11 cellular contexts compared by ENCODE assay signal in the genomic region with DNA sequence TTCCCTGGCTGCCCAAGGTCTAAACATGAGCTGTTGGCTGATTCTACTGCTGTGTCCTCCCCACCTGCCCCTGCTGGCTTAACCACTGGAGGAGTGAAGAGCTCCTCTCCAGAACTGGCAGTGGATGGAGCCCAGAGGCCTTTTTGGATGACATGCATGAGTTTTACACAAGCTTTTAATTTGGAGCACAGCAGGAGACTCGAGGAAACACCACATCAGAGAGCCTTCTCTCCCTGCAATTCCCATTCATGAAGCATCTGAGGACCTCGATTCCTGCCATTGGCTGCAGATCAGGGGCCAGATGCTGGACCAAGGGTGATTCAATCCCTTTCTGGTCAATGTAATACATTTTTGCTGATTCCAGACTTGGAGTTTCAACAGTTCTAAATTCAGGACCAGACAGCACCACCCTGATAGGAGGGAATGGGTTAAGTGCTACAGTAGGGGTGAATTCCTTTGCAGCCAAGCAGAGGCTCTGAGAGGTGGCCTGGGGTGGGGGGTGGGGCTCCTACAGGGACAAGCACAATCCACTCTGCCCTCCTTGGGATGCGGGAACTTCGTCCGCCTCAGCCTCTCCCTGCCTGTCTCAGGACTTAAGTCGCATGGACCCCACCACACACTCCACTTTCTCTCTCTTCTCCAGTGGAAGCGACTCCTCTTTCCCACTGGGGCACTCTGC. TPM values are rescaled to one million over a fixed set of nuclear protein-coding genes. Genes with fewer than 3 reads are reported as not detected.
DNase-seq lines count a peak whose midpoint lies in the region; ATAC-seq, FAIRE-seq and TF ChIP-seq lines count a peak whose summit lies in the region.
"Had no signal": no experiment of that assay in that cellular context is flagged by ENCODE, and none has a peak within 500 bp of the region (broad histone marks: within the 10 kb centered on the region; RNA-seq: fewer than 3 reads in every experiment).

No MANE protein-coding gene starts in this region.

- TF ChIP-seq CTCF in astrocyte (IDR thresholded peaks at IDR 0.05; ENCODE audit: insufficient read depth, low read depth, low read length) (no peak), left ventricle myocardium inferior (IDR thresholded peaks at IDR 0.05; ENCODE audit: borderline replicate concordance) (no peak)

- H3K79me2 ChIP-seq in astrocyte (ENCODE audit: insufficient read depth, low read length), result peaks cover 31% of the 10 kb centered on the region

- H3K4me1 Mint-ChIP-seq in astrocyte (ENCODE audit: low read depth, unreplicated experiment), result peaks cover 52% of the 10 kb centered on the region
- no peaks in the 10 kb centered on the region for H3K4me1 Mint-ChIP-seq in stimulated activated effector memory CD8-positive, alpha-beta T cell treated with anti-CD3 and anti-CD28 coated beads, Interleukin-12 subunit alpha, Interleukin-12 subunit beta, amount 100 ng/mL, for 72 hours
- H3K4me1 Mint-ChIP-seq: activated CD4-positive, alpha-beta memory T cell treated with anti-CD3 and anti-CD28 coated beads, Interleukin-2, amount 10 ng/mL, durations not matched to agents 7 days and 5 days had no signal

- H3K4me3 Mint-ChIP-seq in astrocyte (ENCODE audit: unreplicated experiment), result peak overlapping the region; percentile 85
- no peak overlapping the region for H3K4me3 Mint-ChIP-seq in stimulated activated effector memory CD8-positive, alpha-beta T cell treated with anti-CD3 and anti-CD28 coated beads, Interleukin-12 subunit alpha, Interleukin-12 subunit beta, amount 100 ng/mL, for 72 hours
- H3K4me3 Mint-ChIP-seq: activated CD4-positive, alpha-beta memory T cell treated with anti-CD3 and anti-CD28 coated beads, Interleukin-2, amount 10 ng/mL, durations not matched to agents 7 days and 5 days had no signal

- H2AFZ ChIP-seq in astrocyte (ENCODE audit: low read depth, low read length), result peak overlapping the region; percentile 54

- H3K4me1 ChIP-seq in astrocyte (ENCODE audit: insufficient read depth, low read length) (peaks cover 24% of the 10 kb centered on the region), left ventricle myocardium inferior (peaks cover 50% of the 10 kb centered on the region)

- H3K9me3 ChIP-seq in astrocyte (ENCODE audit: insufficient read depth, low read depth, low read length) (no peaks in the 10 kb centered on the region), left ventricle myocardium inferior (replicated peaks) (no peaks in the 10 kb centered on the region)

- H3K27me3 ChIP-seq in astrocyte (ENCODE audit: insufficient read depth, low read length) (peaks cover 18% of the 10 kb centered on the region), left ventricle myocardium inferior (ENCODE audit: low read depth) (peaks cover 9% of the 10 kb centered on the region)

- peak overlapping the region; percentile 100 for H3K27ac Mint-ChIP-seq in astrocyte (ENCODE audit: unreplicated experiment)
- peak overlapping the region; percentile 26 for H3K27ac Mint-ChIP-seq in stimulated activated effector memory CD8-positive, alpha-beta T cell treated with anti-CD3 and anti-CD28 coated beads, Interleukin-12 subunit alpha, Interleukin-12 subunit beta, amount 100 ng/mL, for 72 hours
- H3K27ac Mint-ChIP-seq: activated CD4-positive, alpha-beta memory T cell treated with anti-CD3 and anti-CD28 coated beads, Interleukin-2, amount 10 ng/mL, durations not matched to agents 7 days and 5 days had no signal

- peak overlapping the region; percentile 85 for H3K27ac ChIP-seq in astrocyte (ENCODE audit: low read depth, low read length)
- H3K27ac ChIP-seq in left ventricle myocardium inferior (replicated peaks), result peak overlapping the region; percentile 73

- H4K20me1 ChIP-seq in astrocyte (ENCODE audit: insufficient read depth, low read length), result no peaks in the 10 kb centered on the region

- H3K9me3 Mint-ChIP-seq in astrocyte (ENCODE audit: unreplicated experiment), result no peaks in the 10 kb centered on the region
- no peaks in the 10 kb centered on the region for H3K9me3 Mint-ChIP-seq in stimulated activated effector memory CD8-positive, alpha-beta T cell treated with anti-CD3 and anti-CD28 coated beads, Interleukin-12 subunit alpha, Interleukin-12 subunit beta, amount 100 ng/mL, for 72 hours
- H3K9me3 Mint-ChIP-seq: activated CD4-positive, alpha-beta memory T cell treated with anti-CD3 and anti-CD28 coated beads, Interleukin-2, amount 10 ng/mL, durations not matched to agents 7 days and 5 days had no signal

- FAIRE-seq in astrocyte (lab: Jason Lieb, UNC), result peak; percentile 70

- ATAC-seq in stimulated activated effector memory CD8-positive, alpha-beta T cell treated with anti-CD3 and anti-CD28 coated beads, Interleukin-12 subunit alpha, Interleukin-12 subunit beta, amount 100 ng/mL, for 72 hours, result no peak
- no peak for ATAC-seq in GM19351 (IDR thresholded peaks at IDR 0.05; ENCODE audit: unreplicated experiment)
- ATAC-seq in GM21576 (IDR thresholded peaks at IDR 0.05; ENCODE audit: unreplicated experiment), result no peak

- H3K36me3 ChIP-seq in astrocyte (ENCODE audit: insufficient read depth, low read length) (no peaks in the 10 kb centered on the region), left ventricle myocardium inferior (no peaks in the 10 kb centered on the region)

- peaks cover 2% of the 10 kb centered on the region for H3K36me3 Mint-ChIP-seq in astrocyte (ENCODE audit: low read depth, unreplicated experiment)
- H3K36me3 Mint-ChIP-seq in stimulated activated effector memory CD8-positive, alpha-beta T cell treated with anti-CD3 and anti-CD28 coated beads, Interleukin-12 subunit alpha, Interleukin-12 subunit beta, amount 100 ng/mL, for 72 hours, result no peaks in the 10 kb centered on the region

- H3K4me3 ChIP-seq in astrocyte (ENCODE audit: insufficient read depth, low read depth, low read length) (no peak overlapping the region), left ventricle myocardium inferior (peak overlapping the region; percentile 52)

- intact Hi-C loops in left ventricle myocardium inferior (cut with micrococcal nuclease), result no loop called here

- peak overlapping the region; percentile 90 for H3K4me2 ChIP-seq in astrocyte (ENCODE audit: low read length)

- no peaks in the 10 kb centered on the region for H3K27me3 Mint-ChIP-seq in astrocyte (ENCODE audit: low read depth, unreplicated experiment)

- DNase-seq in GM03348 (ENCODE audit: low spot score) (peak; percentile 80), astrocyte (ENCODE audit: low read depth) (peak; percentile 38), left ventricle myocardium inferior (no peak), NCI-H446 treated with DMSO at 0.1 percent for 48 hours (lab: John Stamatoyannopoulos, UW) (no peak), superior temporal gyrus (ENCODE audit: extremely low spot score) (no peak)
- no peak for DNase-seq in stimulated activated effector memory CD8-positive, alpha-beta T cell treated with anti-CD3 and anti-CD28 coated beads, Interleukin-12 subunit alpha, Interleukin-12 subunit beta, amount 100 ng/mL, for 72 hours (ENCODE audit: low spot score in 2 of 2)
- DNase-seq: activated CD4-positive, alpha-beta memory T cell treated with anti-CD3 and anti-CD28 coated beads, Interleukin-2, amount 10 ng/mL, durations not matched to agents 7 days and 5 days; MM.1S; OCI-M1 had no signal

- H3K9ac ChIP-seq in astrocyte (ENCODE audit: low read length), result peak overlapping the region; percentile 82

RNA-seq across cellular contexts. Expression of a gene that starts 0.6 kb away (rescaled TPM):
- 8.8 and 9.2 TPM in 2 replicates for total RNA-seq in astrocyte
- total RNA-seq in left ventricle myocardium inferior, result 4.7 TPM
- total RNA-seq: activated CD4-positive, alpha-beta memory T cell treated with anti-CD3 and anti-CD28 coated beads, Interleukin-2, amount 10 ng/mL, durations not matched to agents 7 days and 5 days had no signal

RNA-seq across cellular contexts. Expression of a gene that starts 1.6 kb away (rescaled TPM):
- 4.6 and 6.4 TPM in 2 replicates for total RNA-seq in astrocyte
- total RNA-seq in left ventricle myocardium inferior, result not detected
- total RNA-seq: activated CD4-positive, alpha-beta memory T cell treated with anti-CD3 and anti-CD28 coated beads, Interleukin-2, amount 10 ng/mL, durations not matched to agents 7 days and 5 days had no signal

RNA-seq across cellular contexts. Expression of a gene that starts 6.2 kb away (rescaled TPM):
- 0.22 and 0.27 TPM in 2 replicates for total RNA-seq in astrocyte
- total RNA-seq in left ventricle myocardium inferior, result not detected
- total RNA-seq: activated CD4-positive, alpha-beta memory T cell treated with anti-CD3 and anti-CD28 coated beads, Interleukin-2, amount 10 ng/mL, durations not matched to agents 7 days and 5 days had no signal

RNA-seq across cellular contexts. Expression of a gene that starts 24.9 kb away (rescaled TPM):
- total RNA-seq in astrocyte (not detected in 2 replicates), left ventricle myocardium inferior (not detected)
- total RNA-seq: activated CD4-positive, alpha-beta memory T cell treated with anti-CD3 and anti-CD28 coated beads, Interleukin-2, amount 10 ng/mL, durations not matched to agents 7 days and 5 days had no signal

RNA-seq across cellular contexts. Expression of a gene that starts 43.6 kb away (rescaled TPM):
- 10.2 and 11.5 TPM in 2 replicates for total RNA-seq in astrocyte
- total RNA-seq in left ventricle myocardium inferior, result 13.3 TPM

Comparison
In these comparisons a context has a peak if more than half of its experiments do, and no peak if none do; other contexts are left out.
1. DNase-seq: peak in GM03348 (single experiment) and astrocyte (single experiment); none in left ventricle myocardium inferior (single experiment), stimulated activated effector memory CD8-positive, alpha-beta T cell treated with anti-CD3 and anti-CD28 coated beads, Interleukin-12 subunit alpha, Interleukin-12 subunit beta, amount 100 ng/mL, for 72 hours (0 of 2), NCI-H446 treated with DMSO at 0.1 percent for 48 hours (single experiment) and superior temporal gyrus (single experiment).